ENCODE assay signal across 24 cellular contexts in genomic region chr14:103101257-103101963, GRCh38. TPM values are rescaled to one million over a fixed set of nuclear protein-coding genes. Genes with fewer than 3 reads are reported as not detected.
A peak's percentile ranks its signal among the peaks of the same experiment; 100 is the strongest.
DNase-seq lines count a peak whose midpoint lies in the region; FAIRE-seq and TF ChIP-seq lines count a peak whose summit lies in the region.
"Had no signal": no experiment of that assay in that cellular context is flagged by ENCODE, and none has a peak within 500 bp of the region (broad histone marks: within the 10 kb centered on the region; RNA-seq: fewer than 3 reads in every experiment).

No MANE protein-coding gene starts in this region.

- no peaks in the 10 kb centered on the region for H3K9me3 ChIP-seq in MM.1S (replicated peaks; ENCODE audit: insufficient read depth, low read length)
- H3K9me3 ChIP-seq in H1 (ENCODE audit: insufficient read depth in 2 of 2, low read depth in 1 of 2, low read length in 1 of 2) = no peaks in the 10 kb centered on the region
- H3K9me3 ChIP-seq in WERI-Rb-1 (ENCODE audit: severe bottlenecking) = no peaks in the 10 kb centered on the region
- H3K9me3 ChIP-seq in A673 (ENCODE audit: low read depth, low read length, poor library complexity, severe bottlenecking) = no peaks in the 10 kb centered on the region
- H3K9me3 ChIP-seq: SK-N-SH had no signal

- H3K4me1 ChIP-seq in MM.1S (ENCODE audit: low read length) (0 out of 2 replicates have a peak, but pooled peaks cover 5% of the 10 kb centered on the region), H1 (replicated peaks in 1 of 4; ENCODE audit: control insufficient read depth in 3 of 4, insufficient read depth in 4 of 4, low read length in 3 of 4) (peaks cover 0 to 31% (median 17%) of the 10 kb centered on the region in 4 experiments; a peak in 6 of 7 replicates), A673 (ENCODE audit: insufficient read depth, low read length, poor library complexity, severe bottlenecking) (peaks cover 12% of the 10 kb centered on the region)

- no peak overlapping the region for H2AK5ac ChIP-seq in H1 (ENCODE audit: low read depth, low read length)

- no peak overlapping the region for H2BK15ac ChIP-seq in H1 (ENCODE audit: low read length)

- no peak overlapping the region for H3K9ac ChIP-seq in MM.1S (ENCODE audit: low read length)
- H3K9ac ChIP-seq in H1 (replicated peaks in 1 of 4; ENCODE audit: extremely low read depth in 1 of 4, low read depth in 3 of 4, low read length in 3 of 4) = no peak overlapping the region
- H3K9ac ChIP-seq: SK-N-SH had no signal

- H3K27me3 Mint-ChIP-seq in neural crest cell (ENCODE audit: low read depth) (peaks cover 26% of the 10 kb centered on the region), osteocyte (ENCODE audit: unreplicated experiment) (peaks cover 3% of the 10 kb centered on the region)

- TF ChIP-seq POLR2A in GM12891 (IDR thresholded peaks at IDR 0.05; ENCODE audit: low read depth, low read length) = no peak
- TF ChIP-seq POLR2A in H1 (IDR thresholded peaks at IDR 0.05; ENCODE audit: control extremely low read depth in 1 of 2, low read depth in 2 of 2, low read length in 2 of 2) = no peak

- no peak overlapping the region for H4K5ac ChIP-seq in H1 (ENCODE audit: insufficient read length, low read depth, low read length)

- H2AFZ ChIP-seq in MM.1S (ENCODE audit: low read length) = no peak overlapping the region
- H2AFZ ChIP-seq in H1 (ENCODE audit: low read length) = no peak overlapping the region

- H3F3A ChIP-seq in MM.1S (ENCODE audit: insufficient read depth, low read length) = no peaks in the 10 kb centered on the region; the same call in 1 of the 2 replicates

- no peaks in the 10 kb centered on the region for H3K9me3 Mint-ChIP-seq in neural crest cell
- H3K9me3 Mint-ChIP-seq in osteocyte (ENCODE audit: unreplicated experiment) = no peaks in the 10 kb centered on the region
- H3K9me3 Mint-ChIP-seq: T-cell had no signal

- no peaks in the 10 kb centered on the region for H3K79me1 ChIP-seq in H1 (ENCODE audit: low read depth, low read length)

- peaks cover 8% of the 10 kb centered on the region; the same call in 1 of the 2 replicates for H3K27me3 ChIP-seq in MM.1S (replicated peaks; ENCODE audit: insufficient read depth, low read length)
- peaks cover 7 to 42% (median 34%) of the 10 kb centered on the region in 4 experiments for H3K27me3 ChIP-seq in H1 (replicated peaks in 1 of 4; ENCODE audit: control insufficient read depth in 3 of 4, extremely low read depth in 1 of 4, insufficient read depth in 3 of 4, low read length in 3 of 4)
- H3K27me3 ChIP-seq in WERI-Rb-1 (ENCODE audit: insufficient read depth, low read depth, severe bottlenecking) = peaks cover 11% of the 10 kb centered on the region
- H3K27me3 ChIP-seq in A673 (replicated peaks; ENCODE audit: insufficient read depth, low read depth, low read length, poor library complexity) = peaks cover 30% of the 10 kb centered on the region

- H4K91ac ChIP-seq in H1 (replicated peaks; ENCODE audit: insufficient read length, low read length) = peak overlapping the region; percentile 45

- H3K23ac ChIP-seq in H1 (ENCODE audit: insufficient read length) = no peak overlapping the region

- TF ChIP-seq CTCF in MM.1S (IDR thresholded peaks at IDR 0.05; ENCODE audit: low read length) = no peak
- no peak for TF ChIP-seq CTCF in H1 (IDR thresholded peaks at IDR 0.05; ENCODE audit: control extremely low read depth in 1 of 3, insufficient read depth in 1 of 3, low read depth in 1 of 3, low read length in 3 of 3)
- no peak for TF ChIP-seq CTCF in neural crest cell (conservative IDR thresholded peaks at IDR 0.05)
- TF ChIP-seq CTCF in osteocyte (IDR thresholded peaks at IDR 0.05) = no peak
- TF ChIP-seq CTCF in WERI-Rb-1 (IDR thresholded peaks at IDR 0.05; ENCODE audit: low read depth, low read length) = no peak
- TF ChIP-seq CTCF in coronary artery (IDR thresholded peaks at IDR 0.05) = no peak
- TF ChIP-seq CTCF in A673 (conservative IDR thresholded peaks at IDR 0.05; ENCODE audit: low read depth, low read length) = no peak

- H3K79me2 ChIP-seq in MM.1S (ENCODE audit: low read length) (no peaks in the 10 kb centered on the region), H1 (ENCODE audit: control insufficient read depth in 1 of 2, insufficient read depth in 2 of 2, low read length in 2 of 2) (no peaks in the 10 kb centered on the region)

- no peak for TF ChIP-seq RAD21 in H1 (IDR thresholded peaks at IDR 0.05 in 1 of 2, conservative IDR thresholded peaks at IDR 0.05 in 1 of 2; ENCODE audit: low read depth in 2 of 2, low read length in 2 of 2)

- H3K4me3 Mint-ChIP-seq in neural crest cell = no peak overlapping the region
- H3K4me3 Mint-ChIP-seq in osteocyte (ENCODE audit: unreplicated experiment) = no peak overlapping the region

- no peak overlapping the region for H3K14ac ChIP-seq in H1 (ENCODE audit: insufficient read length)

- H3K27ac ChIP-seq in MM.1S (ENCODE audit: low read length) (peak overlapping the region; percentile 51; the same call in 1 of the 2 replicates), H1 (ENCODE audit: low read depth, low read length) (no peak overlapping the region), WERI-Rb-1 (no peak overlapping the region), coronary artery (no peak overlapping the region), A673 (ENCODE audit: low read depth, low read length, poor library complexity, severe bottlenecking) (no peak overlapping the region)

- H3K36me3 Mint-ChIP-seq in neural crest cell (ENCODE audit: low read depth) = no peaks in the 10 kb centered on the region
- no peaks in the 10 kb centered on the region for H3K36me3 Mint-ChIP-seq in osteocyte (ENCODE audit: unreplicated experiment)
- H3K36me3 Mint-ChIP-seq: T-cell had no signal

- H4K20me1 ChIP-seq in MM.1S (ENCODE audit: insufficient read depth, low read length) = no peaks in the 10 kb centered on the region
- peaks cover 0 to 3% of the 10 kb centered on the region in 2 experiments for H4K20me1 ChIP-seq in H1 (replicated peaks in 1 of 2; ENCODE audit: control insufficient read depth in 1 of 2, insufficient read depth in 2 of 2, low read length in 2 of 2)

- no peak overlapping the region for H4K8ac ChIP-seq in H1 (ENCODE audit: extremely low read depth, insufficient read depth, low read length)

- TF ChIP-seq EP300 in H1 (IDR thresholded peaks at IDR 0.05; ENCODE audit: borderline replicate concordance in 1 of 2, low read depth in 2 of 2, low read length in 2 of 2) = no peak

- no peak for DNase-seq in GM12891 (ENCODE audit: insufficient read length, low spot score)
- DNase-seq in MM.1S = no peak
- no peak for DNase-seq in H1 (ENCODE audit: low read depth in 1 of 2, low spot score in 2 of 2)
- DNase-seq in neural crest cell (ENCODE audit: low read depth, low spot score) = no peak
- DNase-seq in osteocyte (ENCODE audit: extremely low spot score, unreplicated experiment) = no peak
- DNase-seq in WERI-Rb-1 = no peak
- DNase-seq in coronary artery (ENCODE audit: low spot score) = no peak
- DNase-seq in A673 (ENCODE audit: low spot score) = no peak
- DNase-seq: AML-193; GOT3; Karpas-422; NCI-H1092; NCI-H146; NCI-H2029 treated with DMSO at 0.1 percent for 48 hours; NCI-H2171; NCI-H446; NCI-H526 treated with DMSO at 0.1 percent for 48 hours; NK-92 treated with Interleukin-12 subunit alpha and Interleukin-12 subunit beta, amount 100 ng/mL, for 24 hours; SHP77 treated with DMSO at 0.1 percent for 48 hours; SK-N-SH; T-cell had no signal

- H3K27ac Mint-ChIP-seq in neural crest cell (ENCODE audit: unreplicated experiment) = peak overlapping the region; percentile 63
- no peak overlapping the region for H3K27ac Mint-ChIP-seq in osteocyte (ENCODE audit: unreplicated experiment)
- H3K27ac Mint-ChIP-seq: CD14-positive monocyte, T-cell had no signal

- no peaks in the 10 kb centered on the region for H3K36me3 ChIP-seq in MM.1S (replicated peaks; ENCODE audit: insufficient read depth, low read length)
- no peaks in the 10 kb centered on the region for H3K36me3 ChIP-seq in H1 (ENCODE audit: control insufficient read depth in 2 of 4, insufficient read depth in 4 of 4, low read length in 3 of 4)
- no peaks in the 10 kb centered on the region for H3K36me3 ChIP-seq in WERI-Rb-1
- H3K36me3 ChIP-seq in A673 (ENCODE audit: insufficient read depth, low read length, poor library complexity, severe bottlenecking) = no peaks in the 10 kb centered on the region

- peaks cover 3% of the 10 kb centered on the region; the same call in 1 of the 2 replicates for H3K23me2 ChIP-seq in H1 (ENCODE audit: low read depth, low read length)

- no TSS peak for BruUV-seq in A673 (replicated peaks; lab: Mats Ljungman, UMichigan)

- 0 out of 2 replicates have a peak overlapping the region, but pooled peaks have one; percentile 14 for H2BK12ac ChIP-seq in H1 (ENCODE audit: low read depth, low read length)

- H3K9me2 ChIP-seq in MM.1S (replicated peaks; ENCODE audit: insufficient read depth, low read length) = no peaks in the 10 kb centered on the region
- H3K9me2 ChIP-seq: SK-N-SH had no signal

- H3K4ac ChIP-seq in H1 (replicated peaks; ENCODE audit: insufficient read length, low read depth, low read length) = no peak overlapping the region

- H2BK20ac ChIP-seq in H1 (ENCODE audit: low read length) = peak overlapping the region; percentile 43; the same call in 1 of the 2 replicates

- CTCF ChIA-PET in H1 (lab: Charles Lee; ENCODE audit: partially characterized antibody) = interaction anchor here (1.1 to 10.4 kb wide), 8 partner anchors 8 to 200 kb away, joined by 3 to 276 read pairs (median 20); partner anchors contain the start of genes LBHD2 and TNFAIP2
- CTCF ChIA-PET in A673 (lab: Charles Lee) = no interaction called here

- no peak overlapping the region for H2BK5ac ChIP-seq in H1 (ENCODE audit: low read depth, low read length)

- FAIRE-seq in GM12891 (lab: Jason Lieb, UNC) (peak; percentile 47), H1 (lab: Jason Lieb, UNC) (no peak)
- FAIRE-seq: G401.6 had no signal

- 92% methylated on average over 11 of the region's 11 CpGs; no CpG with 5 or more reads in 1 of the 2 experiments for WGBS in H1 (ENCODE audit: extremely low coverage in 1 of 2, insufficient coverage in 1 of 2, insufficient read length in 1 of 2, insufficient replicate concordance in 2 of 2, low coverage in 1 of 2, low lambda C conversion rate in 2 of 2, missing lambda C conversion rate in 1 of 2), 2 experiments

- no peak overlapping the region for H3K56ac ChIP-seq in H1 (replicated peaks; ENCODE audit: insufficient read length, low read depth, low read length)

- intact Hi-C loops in A673 (cut with micrococcal nuclease; ENCODE audit: unreplicated experiment) = no loop called here

- H3K4me1 Mint-ChIP-seq in neural crest cell (peaks cover 9% of the 10 kb centered on the region), osteocyte (ENCODE audit: unreplicated experiment) (peaks cover 2% of the 10 kb centered on the region)

- H3K18ac ChIP-seq in H1 (ENCODE audit: extremely low read depth, low read length) = no peak overlapping the region

- H2BK120ac ChIP-seq in H1 (replicated peaks; ENCODE audit: low read depth, low read length) = no peak overlapping the region

- H3K4me3 ChIP-seq in MM.1S (ENCODE audit: low read length) (no peak overlapping the region), H1 (ENCODE audit: extremely low read depth in 1 of 4, insufficient read depth in 2 of 4, low read depth in 3 of 4, low read length in 4 of 4) (no peak overlapping the region), WERI-Rb-1 (ENCODE audit: low read depth, low read length) (no peak overlapping the region), coronary artery (no peak overlapping the region), A673 (ENCODE audit: low read depth, low read length, poor library complexity, severe bottlenecking) (no peak overlapping the region)

- H3K4me2 ChIP-seq in MM.1S (ENCODE audit: low read depth, low read length) = no peak overlapping the region
- H3K4me2 ChIP-seq in H1 (ENCODE audit: insufficient read depth in 1 of 2, low read depth in 2 of 2, low read length in 2 of 2) = no peak overlapping the region
- H3K4me2 ChIP-seq: SK-N-SH had no signal

- POLR2A ChIA-PET in H1 (lab: Charles Lee; ENCODE audit: partially characterized antibody) (interaction anchor here (0.7 to 1.3 kb wide), 4 partner anchors 115 to 234 kb away, joined by 3 to 4 read pairs (median 4); no protein-coding TSS in a partner anchor), A673 (lab: Charles Lee; ENCODE audit: low non-redundant PET) (no interaction called here)

RNA-seq across cellular contexts. Expression of gene EXOC3L4, which starts 6.9 kb away (rescaled TPM):
- not detected for polyA plus RNA-seq in GM12891 (2012; ENCODE audit: low read depth, missing spikeins)
- 0.45 TPM in 1 of 2 replicates, not detected in the other for total RNA-seq in H1 (2021; fragmentation: NEBNext Ultra II Directional; extraction: Animal tissue kit (Norgen Biotek cat#: 25700))
- 0.24 and 0.57 TPM in 2 replicates for polyA plus RNA-seq in H1 (2011; rRNA removed)
- 0.72 TPM for polyA plus RNA-seq in H1 (2011; cell fraction: cytosol; rRNA removed)
- 1.8 TPM for polyA plus RNA-seq in H1 (2011; cell fraction: nucleus; rRNA removed)
- polyA plus RNA-seq in H1 (2012, experiment 1 of 2) = 0.53 to 0.60 TPM in 2 of 4 replicates, not detected in the others
- 0.47 TPM for polyA plus RNA-seq in H1 (2012, experiment 2 of 2)
- 0.20 TPM for polyA plus RNA-seq in H1 (2013, experiment 1 of 2)
- polyA plus RNA-seq in H1 (2013, experiment 2 of 2) = 0.13 TPM
- 0.13 TPM in 1 of 2 replicates, not detected in the other for polyA minus RNA-seq in H1 (2011; rRNA and poly(A)+ RNA removed)
- not detected for polyA minus RNA-seq in H1 (2011; cell fraction: cytosol; rRNA and poly(A)+ RNA removed)
- 0.60 TPM for polyA minus RNA-seq in H1 (2011; cell fraction: nucleus; rRNA and poly(A)+ RNA removed)
- total RNA-seq in neural crest cell (not detected in 2 replicates), osteocyte (0.86 TPM in 1 of 2 replicates, not detected in the other), A673 (2021) (not detected in 2 replicates)
- total RNA-seq: MCF 10A had no signal
- polyA plus RNA-seq: CD14-positive monocyte had no signal

RNA-seq across cellular contexts. Expression of gene LBHD2, which starts 17.4 kb away (rescaled TPM):
- not detected for polyA plus RNA-seq in GM12891 (2012; ENCODE audit: low read depth, missing spikeins)
- not detected in 2 replicates for total RNA-seq in H1 (2021; fragmentation: NEBNext Ultra II Directional; extraction: Animal tissue kit (Norgen Biotek cat#: 25700))
- 0.16 TPM in 1 of 2 replicates, not detected in the other for polyA plus RNA-seq in H1 (2011; rRNA removed)
- polyA plus RNA-seq in H1 (2011; cell fraction: cytosol; rRNA removed) = not detected
- polyA plus RNA-seq in H1 (2011; cell fraction: nucleus; rRNA removed) = not detected
- polyA plus RNA-seq in H1 (2012, experiment 1 of 2) = not detected in 4 replicates
- not detected for polyA plus RNA-seq in H1 (2012, experiment 2 of 2)
- polyA plus RNA-seq in H1 (2013, experiment 1 of 2) = not detected
- not detected for polyA plus RNA-seq in H1 (2013, experiment 2 of 2)
- not detected in 2 replicates for polyA minus RNA-seq in H1 (2011; rRNA and poly(A)+ RNA removed)
- polyA minus RNA-seq in H1 (2011; cell fraction: cytosol; rRNA and poly(A)+ RNA removed) = not detected
- polyA minus RNA-seq in H1 (2011; cell fraction: nucleus; rRNA and poly(A)+ RNA removed) = not detected
- total RNA-seq in neural crest cell (not detected in 2 replicates), osteocyte (not detected in 2 replicates), A673 (2021) (0.99 and 2.3 TPM in 2 replicates)
- total RNA-seq: MCF 10A, T-cell had no signal
- polyA plus RNA-seq: CD14-positive monocyte, SK-N-SH had no signal

RNA-seq across cellular contexts. Expression of gene TNFAIP2, which starts 21.9 kb away (rescaled TPM):
- polyA plus RNA-seq in GM12891 (2012; ENCODE audit: low read depth, missing spikeins) = 68.7 TPM
- 28.3 and 33.3 TPM in 2 replicates for total RNA-seq in H1 (2021; fragmentation: NEBNext Ultra II Directional; extraction: Animal tissue kit (Norgen Biotek cat#: 25700))
- polyA plus RNA-seq in H1 (2011; rRNA removed) = 34.5 and 37.6 TPM in 2 replicates
- polyA plus RNA-seq in H1 (2011; cell fraction: cytosol; rRNA removed) = 24.9 TPM
- polyA plus RNA-seq in H1 (2011; cell fraction: nucleus; rRNA removed) = 145 TPM
- 23.2 to 37.9 TPM (median 33.7 TPM) in 4 replicates for polyA plus RNA-seq in H1 (2012, experiment 1 of 2)
- polyA plus RNA-seq in H1 (2012, experiment 2 of 2) = 38.1 TPM
- 22.4 TPM for polyA plus RNA-seq in H1 (2013, experiment 1 of 2)
- 21.9 TPM for polyA plus RNA-seq in H1 (2013, experiment 2 of 2)
- 14.2 and 16.0 TPM in 2 replicates for polyA minus RNA-seq in H1 (2011; rRNA and poly(A)+ RNA removed)
- 19.6 TPM for polyA minus RNA-seq in H1 (2011; cell fraction: cytosol; rRNA and poly(A)+ RNA removed)
- polyA minus RNA-seq in H1 (2011; cell fraction: nucleus; rRNA and poly(A)+ RNA removed) = 16.3 TPM
- total RNA-seq in neural crest cell (11.6 and 12.8 TPM in 2 replicates), osteocyte (1.3 and 2.9 TPM in 2 replicates), A673 (2021) (5.5 and 7.0 TPM in 2 replicates)

RNA-seq across cellular contexts. Expression of gene CDC42BPB, which starts 44.1 kb away (rescaled TPM):
- 11.6 TPM for polyA plus RNA-seq in GM12891 (2012; ENCODE audit: low read depth, missing spikeins)
- 87.9 and 88.2 TPM in 2 replicates for total RNA-seq in H1 (2021; fragmentation: NEBNext Ultra II Directional; extraction: Animal tissue kit (Norgen Biotek cat#: 25700))
- polyA plus RNA-seq in H1 (2011; rRNA removed) = 51.2 and 73.5 TPM in 2 replicates
- polyA plus RNA-seq in H1 (2011; cell fraction: cytosol; rRNA removed) = 53.3 TPM
- polyA plus RNA-seq in H1 (2011; cell fraction: nucleus; rRNA removed) = 165 TPM
- polyA plus RNA-seq in H1 (2012, experiment 1 of 2) = 57.2 to 83.7 TPM (median 72.2 TPM) in 4 replicates
- polyA plus RNA-seq in H1 (2012, experiment 2 of 2) = 20.5 TPM
- 52.1 TPM for polyA plus RNA-seq in H1 (2013, experiment 1 of 2)
- polyA plus RNA-seq in H1 (2013, experiment 2 of 2) = 50.3 TPM
- polyA minus RNA-seq in H1 (2011; rRNA and poly(A)+ RNA removed) = 134 and 152 TPM in 2 replicates
- polyA minus RNA-seq in H1 (2011; cell fraction: cytosol; rRNA and poly(A)+ RNA removed) = 62.3 TPM
- polyA minus RNA-seq in H1 (2011; cell fraction: nucleus; rRNA and poly(A)+ RNA removed) = 82.9 TPM
- 94.4 and 94.8 TPM in 2 replicates for total RNA-seq in neural crest cell
- total RNA-seq in osteocyte = 99.0 and 102 TPM in 2 replicates
- total RNA-seq in A673 (2021) = 103 and 106 TPM in 2 replicates
